8 cellular contexts compared by ENCODE assay signal in genomic region chr3:134308350-134308891, GRCh38.
DNase-seq lines count a peak whose midpoint lies in the region; ATAC-seq lines count a peak whose summit lies in the region.

No MANE protein-coding gene starts in this region.

- DNase-seq in DMS153 treated with DMSO at 0.1 percent for 48 hours (lab: John Stamatoyannopoulos, UW; ENCODE audit: unreplicated experiment) = peak; percentile 66
- peak; percentile 73 for DNase-seq in NCI-H2171 treated with DMSO at 0.1 percent for 48 hours (lab: John Stamatoyannopoulos, UW)
- peak; percentile 52 for DNase-seq in activated CD4-positive, CD25-positive, alpha-beta regulatory T cell treated with anti-CD3 and anti-CD28 coated beads, Interleukin-2, amount 50 U/mL, for 16 hours (ENCODE audit: low read depth, low spot score)
- peak; percentile 54 to 71 for DNase-seq in central memory CD8-positive, alpha-beta T cell (ENCODE audit: low spot score in 2 of 2)
- peak; percentile 52 to 73 (median 64) for DNase-seq in stimulated activated CD4-positive, alpha-beta T cell treated with anti-CD3 and anti-CD28 coated beads, Interleukin-1b, Interleukin-23, amount 100 ng/mL, for 24 hours (ENCODE audit: low read depth in 4 of 4, low spot score in 1 of 4)

- no peak overlapping the region for H3K27ac Mint-ChIP-seq in central memory CD8-positive, alpha-beta T cell (ENCODE audit: low read depth)

- peaks cover 6% of the 10 kb centered on the region for H3K4me1 Mint-ChIP-seq in central memory CD8-positive, alpha-beta T cell

- ATAC-seq in HG02623 (IDR thresholded peaks at IDR 0.05; ENCODE audit: unreplicated experiment) = peak; percentile 54
- ATAC-seq in central memory CD8-positive, alpha-beta T cell (replicated peaks; ENCODE audit: extremely low read depth, poor library complexity, severe bottlenecking) = peak; percentile 70
- no peak for ATAC-seq in HG02970 (IDR thresholded peaks at IDR 0.05; ENCODE audit: low FRiP score, unreplicated experiment)

- no peaks in the 10 kb centered on the region for H3K27me3 ChIP-seq in layer of hippocampus (ENCODE audit: control insufficient read depth, insufficient read depth, low read length)

- peak overlapping the region; percentile 74 for H3K27ac ChIP-seq in layer of hippocampus (ENCODE audit: low read depth, low read length)

- peaks cover 57% of the 10 kb centered on the region for H3K27me3 Mint-ChIP-seq in central memory CD8-positive, alpha-beta T cell

- no peaks in the 10 kb centered on the region for H3K36me3 Mint-ChIP-seq in central memory CD8-positive, alpha-beta T cell (ENCODE audit: insufficient read depth)

- no peak overlapping the region for H3K4me3 Mint-ChIP-seq in central memory CD8-positive, alpha-beta T cell

- no peaks in the 10 kb centered on the region for H3K9me3 Mint-ChIP-seq in central memory CD8-positive, alpha-beta T cell
